In genomic region chr15:35753486-35753885, GRCh38 we compare ENCODE assay signal across 18 cellular contexts.
DNase-seq lines count a peak whose midpoint lies in the region; ATAC-seq and TF ChIP-seq lines count a peak whose summit lies in the region.
"Had no signal": no experiment of that assay in that cellular context is flagged by ENCODE, and none has a peak within 500 bp of the region (broad histone marks: within the 10 kb centered on the region; RNA-seq: fewer than 3 reads in every experiment).

No MANE protein-coding gene starts in this region.

- H3K4me3 Mint-ChIP-seq in HFFc6: no peak overlapping the region
- H3K4me3 Mint-ChIP-seq: type B pancreatic cell had no signal

- H3K36me3 Mint-ChIP-seq in HFFc6 (ENCODE audit: low read depth): no peaks in the 10 kb centered on the region
- H3K36me3 Mint-ChIP-seq: type B pancreatic cell had no signal

- no peaks in the 10 kb centered on the region for H3K27me3 ChIP-seq in AG04450 (ENCODE audit: control insufficient read depth, insufficient read depth, low read length)
- H3K27me3 ChIP-seq: esophagus squamous epithelium had no signal

- no peaks in the 10 kb centered on the region for H3K9me3 Mint-ChIP-seq in HFFc6
- H3K9me3 Mint-ChIP-seq: type B pancreatic cell had no signal

- peaks cover 41% of the 10 kb centered on the region for H3K4me1 Mint-ChIP-seq in HFFc6 (ENCODE audit: low read depth)

- in situ Hi-C loops in astrocyte of the spinal cord (cut with HindIII; ENCODE audit: low sequenced_read_pairs): no loop called here

- POLR2A ChIA-PET in AG04450 (lab: Yijun Ruan, JAX): no interaction called here

- no peak overlapping the region for H3K27ac Mint-ChIP-seq in HFFc6
- H3K27ac Mint-ChIP-seq: progenitor cell of endocrine pancreas, type B pancreatic cell had no signal

- H3K9me3 ChIP-seq in AG04450 (ENCODE audit: control insufficient read depth, insufficient read depth, low read length): no peaks in the 10 kb centered on the region
- H3K9me3 ChIP-seq: esophagus squamous epithelium had no signal

- H3K4me3 ChIP-seq in AG04450 (ENCODE audit: low read depth, low read length) (no peak overlapping the region), astrocyte of the spinal cord (ENCODE audit: low read depth, low read length) (no peak overlapping the region)
- H3K4me3 ChIP-seq: esophagus squamous epithelium had no signal

- ATAC-seq in HG02759 (IDR thresholded peaks at IDR 0.05; ENCODE audit: unreplicated experiment): no peak

- no peak overlapping the region for H3K27ac ChIP-seq in AG04450 (ENCODE audit: low read depth, low read length)
- H3K27ac ChIP-seq: KMS-11 had no signal

- TF ChIP-seq CTCF in AG04450 (IDR thresholded peaks at IDR 0.05; ENCODE audit: low read depth, low read length) (no peak), HFFc6 (IDR thresholded peaks at IDR 0.05) (no peak), astrocyte of the spinal cord (IDR thresholded peaks at IDR 0.05; ENCODE audit: low read depth, low read length) (no peak)

- DNase-seq in AG04450 (ENCODE audit: low read depth, low spot score) (peak; percentile 6), HFFc6 (peak; percentile 43), astrocyte of the spinal cord (ENCODE audit: low read depth, low spot score) (peak; percentile 77), iris pigment epithelial cell (ENCODE audit: low read depth) (peak; percentile 60), C1 segment of cervical spinal cord (lab: John Stamatoyannopoulos, UW) (no peak), NCI-H524 (lab: John Stamatoyannopoulos, UW) (no peak), NCI-H2196 (lab: John Stamatoyannopoulos, UW; ENCODE audit: unreplicated experiment) (no peak)
- DNase-seq: activated naive CD4-positive, alpha-beta T cell; AML-193; DMS79 treated with DMSO at 0.1 percent for 48 hours; esophagus squamous epithelium; NCI-H1694 treated with DMSO at 0.1 percent for 48 hours; NCI-H524 treated with DMSO at 0.1 percent for 48 hours; stimulated activated CD4-positive, alpha-beta T cell treated with anti-CD3 and anti-CD28 coated beads, Interleukin-1b, Interleukin-23, amount 100 ng/mL, for 48 hours had no signal

- CTCF ChIA-PET in AG04450 (lab: Charles Lee): interaction anchor here (0.6 to 5.5 kb wide), 4 partner anchors 9 to 458 kb away, joined by 3 to 92 read pairs (median 36); no protein-coding TSS in a partner anchor

- no peaks in the 10 kb centered on the region; the same call in 1 of the 2 replicates for H3K27me3 Mint-ChIP-seq in HFFc6 (ENCODE audit: insufficient read depth)
- H3K27me3 Mint-ChIP-seq: progenitor cell of endocrine pancreas had no signal

Comparison
In these comparisons a context has a peak if more than half of its experiments do, and no peak if none do; other contexts are left out.
1. DNase-seq: peak in AG04450 (single experiment), HFFc6 (single experiment), astrocyte of the spinal cord (single experiment) and iris pigment epithelial cell (single experiment); none in C1 segment of cervical spinal cord (0 of 14), NCI-H524 (0 of 2) and NCI-H2196 (single experiment).